30 cellular contexts compared by ENCODE assay signal in the genomic region with DNA sequence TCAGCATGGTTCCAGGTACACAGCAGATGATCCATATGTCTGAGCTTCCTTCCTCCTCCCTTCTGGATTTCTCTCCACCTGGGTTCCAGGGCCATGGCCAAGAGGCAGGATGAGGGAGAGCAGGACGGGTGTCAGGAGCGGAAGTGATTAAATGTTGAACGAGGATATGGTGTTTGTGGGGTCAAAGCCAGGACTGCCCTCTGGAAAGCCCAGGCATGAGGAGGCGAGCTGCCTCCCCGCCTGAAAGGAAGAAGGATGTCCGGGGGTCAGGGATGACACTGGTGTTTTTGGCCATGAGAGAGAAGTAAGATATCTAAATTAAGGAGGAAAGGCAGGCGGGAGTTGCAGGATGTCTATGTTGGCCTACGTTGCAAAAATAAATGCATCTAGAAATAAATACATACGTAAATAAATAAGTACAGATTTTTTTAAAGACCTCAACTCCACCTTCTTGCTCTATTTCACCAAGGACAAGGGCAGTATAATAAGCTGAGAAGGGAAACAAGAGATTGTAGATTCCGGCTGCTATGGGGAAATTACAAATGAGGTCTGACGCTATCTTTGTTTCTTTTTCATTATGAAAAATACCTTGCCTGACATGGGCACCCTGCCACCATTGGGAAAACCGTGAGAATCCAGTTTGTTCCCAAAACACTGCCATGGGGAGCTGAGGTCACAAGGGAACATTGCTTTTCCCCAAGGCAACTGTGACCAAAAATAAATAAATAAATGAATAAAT. TPM values are rescaled to one million over a fixed set of nuclear protein-coding genes. Genes with fewer than 3 reads are reported as not detected.
A peak's percentile ranks its signal among the peaks of the same experiment; 100 is the strongest.
DNase-seq lines count a peak whose midpoint lies in the region; FAIRE-seq and TF ChIP-seq lines count a peak whose summit lies in the region.
"Had no signal": no experiment of that assay in that cellular context is flagged by ENCODE, and none has a peak within 500 bp of the region (broad histone marks: within the 10 kb centered on the region; RNA-seq: fewer than 3 reads in every experiment).

No MANE protein-coding gene starts in this region.

- no peak for FAIRE-seq in kidney (lab: Jason Lieb, UNC)
- FAIRE-seq: GM12891, H1 had no signal

- no TSS peak for BruUV-seq in Caco-2 (replicated peaks; lab: Mats Ljungman, UMichigan)

- no peaks in the 10 kb centered on the region for H3K4me1 Mint-ChIP-seq in activated CD4-positive, alpha-beta T cell treated with anti-CD3 and anti-CD28 coated beads, Interleukin-2, amount 10 ng/mL, durations not matched to agents 24 days and 14 days
- no peaks in the 10 kb centered on the region for H3K4me1 Mint-ChIP-seq in Caco-2 (ENCODE audit: low read depth, unreplicated experiment)
- H3K4me1 Mint-ChIP-seq: CD14-positive monocyte; CD8-positive, alpha-beta memory T cell had no signal

- no peaks in the 10 kb centered on the region for H3K79me2 ChIP-seq in parathyroid adenoma

- intact Hi-C loops in activated CD4-positive, alpha-beta T cell treated with anti-CD3 and anti-CD28 coated beads, Interleukin-2, amount 10 ng/mL, durations not matched to agents 24 days and 14 days (cut with micrococcal nuclease), result no loop called here
- intact Hi-C loops in kidney (cut with DNase I), result no loop called here
- intact Hi-C loops in lower leg skin (cut with DNase I; ENCODE audit: low total_unique reads), result no loop called here
- intact Hi-C loops in Caco-2 (cut with micrococcal nuclease; ENCODE audit: unreplicated experiment), result no loop called here

- POLR2A ChIA-PET in Caco-2 (lab: Charles Lee), result no interaction called here

- peaks cover 5% of the 10 kb centered on the region for H3K9me3 Mint-ChIP-seq in activated CD4-positive, alpha-beta T cell treated with anti-CD3 and anti-CD28 coated beads, Interleukin-2, amount 10 ng/mL, durations not matched to agents 24 days and 14 days
- H3K9me3 Mint-ChIP-seq in Caco-2 (ENCODE audit: unreplicated experiment), result no peaks in the 10 kb centered on the region

- no peak overlapping the region for H3K9ac ChIP-seq in kidney (ENCODE audit: low read length in 2 of 2)
- H3K9ac ChIP-seq in parathyroid adenoma, result no peak overlapping the region
- H3K9ac ChIP-seq: KMS-11 had no signal

- H3K36me3 Mint-ChIP-seq in activated CD4-positive, alpha-beta T cell treated with anti-CD3 and anti-CD28 coated beads, Interleukin-2, amount 10 ng/mL, durations not matched to agents 24 days and 14 days (ENCODE audit: low read depth), result no peaks in the 10 kb centered on the region
- no peaks in the 10 kb centered on the region for H3K36me3 Mint-ChIP-seq in Caco-2 (ENCODE audit: insufficient read depth, unreplicated experiment)
- H3K36me3 Mint-ChIP-seq: CD14-positive monocyte; CD8-positive, alpha-beta memory T cell had no signal

- peak; percentile 45 for DNase-seq in activated CD4-positive, alpha-beta T cell treated with anti-CD3 and anti-CD28 coated beads, Interleukin-2, amount 10 ng/mL, durations not matched to agents 24 days and 14 days
- no peak for DNase-seq in activated CD4-positive, alpha-beta T cell treated with anti-CD3 and anti-CD28 coated beads for 1 hour
- DNase-seq in SJSA1 (ENCODE audit: low read depth in 1 of 2, low spot score in 2 of 2) (peak in 1 of 2 experiments; percentile 37), kidney (no peak), lower leg skin (ENCODE audit: low spot score in 2 of 2) (no peak), NCI-H187 treated with DMSO at 0.1 percent for 48 hours (lab: John Stamatoyannopoulos, UW) (no peak), Caco-2 (no peak)
- DNase-seq: BE2C; Calu3; CD8-positive, alpha-beta memory T cell; DMS79 treated with DMSO at 0.1 percent for 48 hours; GF-D8; HCEC 1CT; IMR-90; NCI-H1048; NCI-H1417; NCI-H1694; NCI-H2081; NCI-H226; NCI-H510A; NCI-H69; SHP77 treated with DMSO at 0.1 percent for 48 hours had no signal

- H3K27ac ChIP-seq in SJSA1 (peak overlapping the region; percentile 43; the same call in 1 of the 2 replicates), kidney (ENCODE audit: low read depth in 2 of 2, low read length in 2 of 2) (peak overlapping the region; percentile 29 to 58), parathyroid adenoma (peak overlapping the region; percentile 24)
- H3K27ac ChIP-seq: 22Rv1, KMS-11, RWPE1 had no signal

- WGBS in lower leg skin, 2 donors, result 81 to 83% methylated on average over 12 of the region's 12 CpGs

- H3K27me3 Mint-ChIP-seq in activated CD4-positive, alpha-beta T cell treated with anti-CD3 and anti-CD28 coated beads, Interleukin-2, amount 10 ng/mL, durations not matched to agents 24 days and 14 days, result peaks cover 22% of the 10 kb centered on the region
- peaks cover 3% of the 10 kb centered on the region for H3K27me3 Mint-ChIP-seq in Caco-2 (ENCODE audit: insufficient read depth, unreplicated experiment)

- H3K36me3 ChIP-seq in SJSA1 (no peaks in the 10 kb centered on the region), kidney (ENCODE audit: control insufficient read depth in 1 of 2, insufficient read depth in 2 of 2, low read length in 2 of 2) (no peaks in the 10 kb centered on the region), parathyroid adenoma (ENCODE audit: control insufficient read depth, insufficient read depth, low read length) (no peaks in the 10 kb centered on the region), Caco-2 (ENCODE audit: control insufficient read depth, insufficient read depth, low read length) (no peaks in the 10 kb centered on the region)
- H3K36me3 ChIP-seq: BE2C had no signal

- H3K4me2 ChIP-seq in parathyroid adenoma (ENCODE audit: low read length), result no peak overlapping the region
- H3K4me2 ChIP-seq: KMS-11 had no signal

- no peak overlapping the region for H3K4me3 Mint-ChIP-seq in activated CD4-positive, alpha-beta T cell treated with anti-CD3 and anti-CD28 coated beads, Interleukin-2, amount 10 ng/mL, durations not matched to agents 24 days and 14 days
- H3K4me3 Mint-ChIP-seq in Caco-2 (ENCODE audit: unreplicated experiment), result no peak overlapping the region
- H3K4me3 Mint-ChIP-seq: CD14-positive monocyte; CD8-positive, alpha-beta memory T cell had no signal

- no peak overlapping the region for H2AFZ ChIP-seq in parathyroid adenoma

- H3K4me1 ChIP-seq in SJSA1 (replicated peaks) (peaks cover 6% of the 10 kb centered on the region), kidney (ENCODE audit: control insufficient read depth in 1 of 2, insufficient read depth in 1 of 2, low read depth in 1 of 2, low read length in 2 of 2) (no peaks in the 10 kb centered on the region), parathyroid adenoma (no peaks in the 10 kb centered on the region), Caco-2 (no peaks in the 10 kb centered on the region)

- no peak overlapping the region for H3K4me3 ChIP-seq in SJSA1
- H3K4me3 ChIP-seq in kidney (ENCODE audit: low read length in 2 of 2), result no peak overlapping the region
- H3K4me3 ChIP-seq in parathyroid adenoma (ENCODE audit: low read depth, low read length), result no peak overlapping the region
- no peak overlapping the region for H3K4me3 ChIP-seq in lower leg skin (ENCODE audit: low read depth, poor library complexity, severe bottlenecking)
- H3K4me3 ChIP-seq in Caco-2 (ENCODE audit: low read depth, low read length), result no peak overlapping the region

- TF ChIP-seq POLR2A in lower leg skin (IDR thresholded peaks at IDR 0.05), result no peak

- no peak for TF ChIP-seq CTCF in kidney (IDR thresholded peaks at IDR 0.05; ENCODE audit: borderline replicate concordance, extremely low read depth, insufficient read depth)
- no peak for TF ChIP-seq CTCF in parathyroid adenoma (IDR thresholded peaks at IDR 0.05)
- no peak for TF ChIP-seq CTCF in lower leg skin (IDR thresholded peaks at IDR 0.05)
- no peak for TF ChIP-seq CTCF in Caco-2 (IDR thresholded peaks at IDR 0.05; ENCODE audit: insufficient read depth in 1 of 2, low read depth in 1 of 2, low read length in 1 of 2, severe bottlenecking in 1 of 2, unreplicated experiment in 1 of 2)

- H3K27me3 ChIP-seq in SJSA1 (replicated peaks) (no peaks in the 10 kb centered on the region), parathyroid adenoma (ENCODE audit: control insufficient read depth, insufficient read depth, low read length) (no peaks in the 10 kb centered on the region), Caco-2 (replicated peaks; ENCODE audit: control insufficient read depth, insufficient read depth, low read length) (no peaks in the 10 kb centered on the region; the same call in 1 of the 2 replicates)
- H3K27me3 ChIP-seq: BE2C had no signal

- no peak overlapping the region for H3K27ac Mint-ChIP-seq in activated CD4-positive, alpha-beta T cell treated with anti-CD3 and anti-CD28 coated beads, Interleukin-2, amount 10 ng/mL, durations not matched to agents 24 days and 14 days
- no peak overlapping the region for H3K27ac Mint-ChIP-seq in Caco-2 (ENCODE audit: unreplicated experiment)
- H3K27ac Mint-ChIP-seq: CD8-positive, alpha-beta memory T cell had no signal

- H3K9me3 ChIP-seq in SJSA1 (replicated peaks) (no peaks in the 10 kb centered on the region), kidney (ENCODE audit: control insufficient read depth in 1 of 2, low read length in 2 of 2) (no peaks in the 10 kb centered on the region), parathyroid adenoma (ENCODE audit: control insufficient read depth, low read length) (no peaks in the 10 kb centered on the region), Caco-2 (no peaks in the 10 kb centered on the region)
- H3K9me3 ChIP-seq: BE2C had no signal

- CTCF ChIA-PET in Caco-2 (lab: Charles Lee), result interaction anchor here (0.6 kb wide), 1 partner anchor 254 kb away, joined by 3 read pairs; no protein-coding TSS in a partner anchor

RNA-seq across cellular contexts. Expression of gene LIPT2, which starts 27.6 kb away (rescaled TPM):
- total RNA-seq in activated CD4-positive, alpha-beta T cell treated with anti-CD3 and anti-CD28 coated beads, Interleukin-2, amount 10 ng/mL, durations not matched to agents 24 days and 14 days, result 3.1 and 4.7 TPM in 2 replicates
- total RNA-seq in SJSA1 (2014; rRNA removed; shearing (Covaris generic)), result 2.3 and 2.4 TPM in 2 replicates
- total RNA-seq in kidney (4.0 TPM), lower leg skin (10 to 100 TPM in 1 of 4 donors, 1 to 10 TPM in 3; 4.0 to 10.9 (median 8.1) TPM), Caco-2 (2022) (10.5 and 14.4 TPM in 2 replicates)
- polyA plus RNA-seq in kidney (ENCODE audit: insufficient read depth, low read depth, low replicate concordance), result 8.9 TPM

RNA-seq across cellular contexts. Expression of gene KCNE3, which starts 53.7 kb away (rescaled TPM):
- not detected in 2 replicates for total RNA-seq in activated CD4-positive, alpha-beta T cell treated with anti-CD3 and anti-CD28 coated beads, Interleukin-2, amount 10 ng/mL, durations not matched to agents 24 days and 14 days
- total RNA-seq in SJSA1 (2014; rRNA removed; shearing (Covaris generic)), result not detected in 2 replicates
- total RNA-seq in kidney, result 19.2 TPM
- polyA plus RNA-seq in kidney (ENCODE audit: insufficient read depth, low read depth, low replicate concordance), result 15.9 TPM
- 1 to 10 TPM in 2 of 4 donors, under 1 TPM in 1, not detected in 1; 0.08 to 2.0 (median 1.9) TPM for total RNA-seq in lower leg skin
- total RNA-seq in Caco-2 (2022), result 48.1 and 58.2 TPM in 2 replicates
- total RNA-seq: OCI-LY7 had no signal
- polyA plus RNA-seq: CD8-positive, alpha-beta memory T cell had no signal
